8 cellular contexts compared by ENCODE assay signal in the genomic region with DNA sequence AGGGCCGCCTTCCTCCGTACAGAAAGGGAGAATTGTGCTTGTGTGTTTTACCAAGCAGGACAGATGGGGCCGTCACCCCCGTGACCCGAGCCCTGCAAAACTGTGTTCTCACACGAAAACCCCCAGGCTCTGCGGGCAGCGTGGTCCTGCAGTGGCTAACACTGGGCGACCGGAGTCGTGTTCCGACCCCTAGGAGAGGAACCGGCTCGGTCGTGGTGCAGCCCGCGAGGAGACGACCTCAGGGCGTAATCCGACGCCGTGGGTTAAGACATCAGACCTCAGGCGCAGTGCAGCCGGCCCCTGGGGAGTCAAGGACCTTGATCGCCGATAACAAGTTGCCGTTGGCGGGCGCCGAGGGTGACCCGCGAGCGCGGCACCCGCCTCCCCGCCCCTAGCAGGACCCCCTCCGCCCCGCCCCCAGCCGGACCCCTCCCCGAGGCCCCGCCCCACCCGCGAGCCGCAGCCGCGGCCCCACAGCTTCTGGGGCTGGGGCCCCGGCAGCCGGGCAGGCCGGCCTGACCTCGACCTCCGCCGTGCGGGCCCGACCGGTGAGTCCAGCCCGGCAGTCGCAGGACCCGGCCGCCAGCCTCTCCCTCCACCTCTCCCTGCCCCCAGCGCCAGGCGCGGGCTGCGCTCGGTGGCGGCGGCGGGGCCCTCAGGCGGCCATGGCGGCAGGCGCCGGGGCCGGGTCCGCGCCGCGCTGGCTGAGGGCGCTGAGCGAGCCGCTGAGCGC. TPM values are rescaled to one million over a fixed set of nuclear protein-coding genes. Genes with fewer than 3 reads are reported as not detected.
DNase-seq lines count a peak whose midpoint lies in the region; ATAC-seq, FAIRE-seq and TF ChIP-seq lines count a peak whose summit lies in the region.

Gene CHPT1, plus strand, starts transcription at position 444 of the 733 bp plus-strand sequence. Its CDS starts 222 bp downstream, at position 666.

- H3K27ac ChIP-seq in foreskin keratinocyte (no peak within 1 kb of the TSS), neutrophil (peak within 1 kb of the TSS; percentile 91), temporal lobe (ENCODE audit: low read depth, low read length) (peak within 1 kb of the TSS; percentile 85)

- TF ChIP-seq CTCF in D721Med (IDR thresholded peaks at IDR 0.05; ENCODE audit: insufficient read depth, missing control alignments) (no peak), GM20000 (IDR thresholded peaks at IDR 0.05; ENCODE audit: extremely low read depth, missing control alignments) (no peak), foreskin keratinocyte (conservative IDR thresholded peaks at IDR 0.05) (no peak), neutrophil (IDR thresholded peaks at IDR 0.05) (no peak)

- no peaks in the 10 kb centered on the region for H3K9me3 ChIP-seq in neutrophil

- H3K4me3 ChIP-seq in neutrophil (ENCODE audit: low read depth in 1 of 2, low read length in 1 of 2) = peak within 1 kb of the TSS; percentile 78

- DNase-seq in D721Med (ENCODE audit: insufficient read length, low spot score) (peak; percentile 51), GM20000 (ENCODE audit: low spot score) (peak; percentile 87), HTR-8/SVneo (ENCODE audit: insufficient read length, low spot score) (peak; percentile 49), RPMI8226 (peak; percentile 70), foreskin keratinocyte (no peak)
- DNase-seq in activated T-helper 9 cell treated with anti-CD3 and anti-CD28 coated beads, Interleukin-2, amount 50 U/mL, for 16 hours (ENCODE audit: low read depth) = peak; percentile 43

- no peak for FAIRE-seq in D721Med (lab: Jason Lieb, UNC)
- no peak for FAIRE-seq in HTR-8/SVneo (lab: Jason Lieb, UNC)

- ATAC-seq in foreskin keratinocyte = peak; percentile 85

- H3K27me3 ChIP-seq in foreskin keratinocyte (no peaks in the 10 kb centered on the region), neutrophil (no peaks in the 10 kb centered on the region)

- H3K4me1 ChIP-seq in foreskin keratinocyte (no peaks in the 10 kb centered on the region), neutrophil (ENCODE audit: control insufficient read depth in 1 of 2, insufficient read depth in 1 of 2, low read depth in 1 of 2, low read length in 1 of 2) (peaks cover 20 to 37% of the 10 kb centered on the region in 2 experiments)

- H3K36me3 ChIP-seq in neutrophil = no peaks in the 10 kb centered on the region

RNA-seq across cellular contexts. Expression of gene CHPT1, which starts in this region (rescaled TPM):
- 13.9 and 15.5 TPM in 2 replicates for total RNA-seq in foreskin keratinocyte
- polyA plus RNA-seq in foreskin keratinocyte = 12.0 and 15.9 TPM in 2 replicates
- total RNA-seq in temporal lobe = 26.1 TPM

Comparison
In these comparisons a context has a peak if more than half of its experiments do, and no peak if none do; other contexts are left out.
1. DNase-seq: peak in D721Med (single experiment), GM20000 (single experiment), HTR-8/SVneo (single experiment), RPMI8226 (single experiment) and activated T-helper 9 cell treated with anti-CD3 and anti-CD28 coated beads, Interleukin-2, amount 50 U/mL, for 16 hours (single experiment); none in foreskin keratinocyte (0 of 2).